ENCODE assay signal across 19 cellular contexts in the genomic region with DNA sequence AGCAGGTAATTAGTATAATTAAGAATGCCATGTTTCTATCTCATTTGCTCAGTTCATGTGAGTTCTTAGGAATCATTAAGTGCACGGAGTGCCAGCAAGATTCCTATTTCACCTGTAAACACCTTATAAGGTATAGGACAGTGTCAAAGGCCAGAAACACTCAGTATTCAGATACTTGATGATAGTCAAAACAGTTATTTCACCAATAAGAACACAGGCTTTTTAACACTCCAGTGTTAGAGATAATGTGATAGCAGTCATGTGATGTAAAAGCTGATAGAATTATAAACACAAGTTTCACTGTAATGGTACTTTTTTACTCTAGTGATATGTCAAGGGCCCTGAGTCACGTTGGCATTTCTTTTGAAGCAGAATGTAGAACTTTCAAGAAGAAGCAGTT. TPM values are rescaled to one million over a fixed set of nuclear protein-coding genes. Genes with fewer than 3 reads are reported as not detected.
DNase-seq lines count a peak whose midpoint lies in the region; ATAC-seq, FAIRE-seq and TF ChIP-seq lines count a peak whose summit lies in the region.
"Had no signal": no experiment of that assay in that cellular context is flagged by ENCODE, and none has a peak within 500 bp of the region (broad histone marks: within the 10 kb centered on the region; RNA-seq: fewer than 3 reads in every experiment).

A gene with protein sequence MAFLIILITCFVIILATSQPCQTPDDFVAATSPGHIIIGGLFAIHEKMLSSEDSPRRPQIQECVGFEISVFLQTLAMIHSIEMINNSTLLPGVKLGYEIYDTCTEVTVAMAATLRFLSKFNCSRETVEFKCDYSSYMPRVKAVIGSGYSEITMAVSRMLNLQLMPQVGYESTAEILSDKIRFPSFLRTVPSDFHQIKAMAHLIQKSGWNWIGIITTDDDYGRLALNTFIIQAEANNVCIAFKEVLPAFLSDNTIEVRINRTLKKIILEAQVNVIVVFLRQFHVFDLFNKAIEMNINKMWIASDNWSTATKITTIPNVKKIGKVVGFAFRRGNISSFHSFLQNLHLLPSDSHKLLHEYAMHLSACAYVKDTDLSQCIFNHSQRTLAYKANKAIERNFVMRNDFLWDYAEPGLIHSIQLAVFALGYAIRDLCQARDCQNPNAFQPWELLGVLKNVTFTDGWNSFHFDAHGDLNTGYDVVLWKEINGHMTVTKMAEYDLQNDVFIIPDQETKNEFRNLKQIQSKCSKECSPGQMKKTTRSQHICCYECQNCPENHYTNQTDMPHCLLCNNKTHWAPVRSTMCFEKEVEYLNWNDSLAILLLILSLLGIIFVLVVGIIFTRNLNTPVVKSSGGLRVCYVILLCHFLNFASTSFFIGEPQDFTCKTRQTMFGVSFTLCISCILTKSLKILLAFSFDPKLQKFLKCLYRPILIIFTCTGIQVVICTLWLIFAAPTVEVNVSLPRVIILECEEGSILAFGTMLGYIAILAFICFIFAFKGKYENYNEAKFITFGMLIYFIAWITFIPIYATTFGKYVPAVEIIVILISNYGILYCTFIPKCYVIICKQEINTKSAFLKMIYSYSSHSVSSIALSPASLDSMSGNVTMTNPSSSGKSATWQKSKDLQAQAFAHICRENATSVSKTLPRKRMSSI (minus strand): TSS at position 101 of the 400 bp plus-strand sequence. CDS start 70 bp downstream, at position 31.

- H3K4me1 ChIP-seq in H9 (ENCODE audit: insufficient read depth, low read length) = no peaks in the 10 kb centered on the region
- peaks cover 19% of the 10 kb centered on the region; the same call in 1 of the 2 replicates for H3K4me1 ChIP-seq in HUES6 (ENCODE audit: control insufficient read depth, insufficient read depth, low read length)
- H3K4me1 ChIP-seq in H1 (replicated peaks in 1 of 4; ENCODE audit: control insufficient read depth in 3 of 4, insufficient read depth in 4 of 4, low read length in 3 of 4) = peaks cover 0 to 4% (median 1%) of the 10 kb centered on the region in 4 experiments; a peak in 1 of 7 replicates
- no peaks in the 10 kb centered on the region for H3K4me1 ChIP-seq in spleen
- H3K4me1 ChIP-seq: A549, BE2C had no signal

- H3T11ph ChIP-seq in H9 (ENCODE audit: low read length) = no peak within 1 kb of the TSS

- H2AK5ac ChIP-seq in H9 (ENCODE audit: insufficient read length, low read length) (no peak within 1 kb of the TSS), H1 (ENCODE audit: low read depth, low read length) (no peak within 1 kb of the TSS)

- H3K4ac ChIP-seq in H9 (ENCODE audit: low read depth, low read length) (no peak within 1 kb of the TSS), H1 (replicated peaks; ENCODE audit: insufficient read length, low read depth, low read length) (no peak within 1 kb of the TSS)

- H2BK20ac ChIP-seq in H9 (ENCODE audit: low read depth, low read length, poor library complexity, severe bottlenecking) (no peak within 1 kb of the TSS), H1 (ENCODE audit: low read length) (0 out of 2 replicates have a peak within 1 kb of the TSS, but pooled peaks have one; percentile 9)

- H3K4me2 ChIP-seq in H9 (ENCODE audit: insufficient read depth, insufficient read length, low read length) (peak within 1 kb of the TSS; percentile 16), H1 (ENCODE audit: insufficient read depth in 1 of 2, low read depth in 2 of 2, low read length in 2 of 2) (peak within 1 kb of the TSS; percentile 40 to 46; a peak in 3 of 4 replicates)
- H3K4me2 ChIP-seq: A549 had no signal

- CTCF ChIA-PET in H1 (lab: Charles Lee; ENCODE audit: partially characterized antibody) = interaction anchor here (0.7 kb wide), 1 partner anchor 136 kb away, joined by 3 read pairs; no protein-coding TSS in a partner anchor
- CTCF ChIA-PET in activated naive CD4-positive, alpha-beta T cell treated with anti-CD3 and anti-CD28 coated beads for 36 hours (lab: Charles Lee) = interaction anchor here (0.6 kb wide), 1 partner anchor 126 kb away, joined by 3 read pairs; no protein-coding TSS in a partner anchor

- no CpG with 5 or more reads among the region's 2 CpGs for WGBS in H9 (ENCODE audit: extremely low coverage, insufficient read length, low lambda C conversion rate)
- 78% methylated on average over 2 of the region's 2 CpGs; no CpG with 5 or more reads in 1 of the 2 experiments for WGBS in H1 (ENCODE audit: extremely low coverage in 1 of 2, insufficient coverage in 1 of 2, insufficient read length in 1 of 2, insufficient replicate concordance in 2 of 2, low coverage in 1 of 2, low lambda C conversion rate in 2 of 2, missing lambda C conversion rate in 1 of 2), 2 experiments
- WGBS in spleen, 5 donors = 64 to 78% (median 71%) methylated on average over 2 of the region's 2 CpGs

- H3K27me3 ChIP-seq in H9 (ENCODE audit: insufficient read depth, low read length) = no peaks in the 10 kb centered on the region
- H3K27me3 ChIP-seq in HUES6 (ENCODE audit: control insufficient read depth, insufficient read depth, low read length) = no peaks in the 10 kb centered on the region
- no peaks in the 10 kb centered on the region for H3K27me3 ChIP-seq in H1 (replicated peaks in 1 of 4; ENCODE audit: control insufficient read depth in 3 of 4, extremely low read depth in 1 of 4, insufficient read depth in 3 of 4, low read length in 3 of 4)
- H3K27me3 ChIP-seq in spleen (replicated peaks in 1 of 7) = no peaks in the 10 kb centered on the region
- H3K27me3 ChIP-seq: BE2C had no signal

- H3K9me3 ChIP-seq in H9 (ENCODE audit: control insufficient read depth, low read depth, low read length) (no peaks in the 10 kb centered on the region), HUES6 (ENCODE audit: control insufficient read depth, insufficient read depth, low read depth, low read length) (peaks cover 2% of the 10 kb centered on the region; the same call in 1 of the 2 replicates), H1 (ENCODE audit: insufficient read depth in 2 of 2, low read depth in 1 of 2, low read length in 1 of 2) (no peaks in the 10 kb centered on the region), spleen (peaks cover 0 to 7% (median under 1%) of the 10 kb centered on the region in 8 donors)
- H3K9me3 ChIP-seq: A549, BE2C had no signal

- H3K23ac ChIP-seq in H9 (ENCODE audit: insufficient read length, low read depth, low read length) = no peak within 1 kb of the TSS
- H3K23ac ChIP-seq in H1 (ENCODE audit: insufficient read length) = no peak within 1 kb of the TSS

- intact Hi-C loops in activated naive CD4-positive, alpha-beta T cell treated with anti-CD3 and anti-CD28 coated beads for 36 hours (cut with micrococcal nuclease) = no loop called here
- intact Hi-C loops in spleen (cut with DNase I; ENCODE audit: low total_unique reads) = no loop called here

- H3K23me2 ChIP-seq in H9 (ENCODE audit: insufficient read length, low read depth, low read length, poor library complexity, severe bottlenecking) (no peaks in the 10 kb centered on the region), H1 (ENCODE audit: low read depth, low read length) (no peaks in the 10 kb centered on the region; the same call in 1 of the 2 replicates)

- no peak for FAIRE-seq in H1 (lab: Jason Lieb, UNC)
- FAIRE-seq: A549, GM12891, GM19239, H54 had no signal

- no peaks in the 10 kb centered on the region for H3K27me3 Mint-ChIP-seq in H9 (ENCODE audit: low read depth)
- H3K27me3 Mint-ChIP-seq in mesothelial cell of epicardium (ENCODE audit: low read depth) = no peaks in the 10 kb centered on the region
- H3K27me3 Mint-ChIP-seq in activated naive CD4-positive, alpha-beta T cell treated with anti-CD3 and anti-CD28 coated beads for 36 hours (ENCODE audit: low read depth) = no peaks in the 10 kb centered on the region

- H3K27ac ChIP-seq in H9 (ENCODE audit: insufficient read length, low read depth, low read length) (peak within 1 kb of the TSS; percentile 26), HUES6 (ENCODE audit: low read depth, low read length) (peak within 1 kb of the TSS; percentile 51; the same call in 1 of the 2 replicates), H1 (ENCODE audit: low read depth, low read length) (no peak within 1 kb of the TSS), spleen (no peak within 1 kb of the TSS)
- H3K27ac ChIP-seq: A549, C4-2B had no signal

- H3K9ac ChIP-seq in H9 (ENCODE audit: extremely low read depth, insufficient read length, low read length) (no peak within 1 kb of the TSS), HUES6 (ENCODE audit: low read length) (no peak within 1 kb of the TSS), H1 (replicated peaks in 1 of 4; ENCODE audit: extremely low read depth in 1 of 4, low read depth in 3 of 4, low read length in 3 of 4) (no peak within 1 kb of the TSS)

- DNase-seq in H9 = no peak
- no peak for DNase-seq in H1 (ENCODE audit: low read depth in 1 of 2, low spot score in 2 of 2)
- DNase-seq in mesothelial cell of epicardium (ENCODE audit: low spot score in 2 of 2, unreplicated experiment in 2 of 2) = no peak
- DNase-seq in activated naive CD4-positive, alpha-beta T cell treated with anti-CD3 and anti-CD28 coated beads for 36 hours = no peak
- no peak for DNase-seq in stimulated activated effector memory CD8-positive, alpha-beta T cell treated with anti-CD3 and anti-CD28 coated beads, Interleukin-12 subunit alpha, Interleukin-12 subunit beta, amount 100 ng/mL, for 72 hours (ENCODE audit: low spot score in 2 of 2)
- DNase-seq in spleen = no peak
- DNase-seq: BE2C; CD4-positive, alpha-beta memory T cell; DMS79; KBM-7 had no signal

- H3K36me3 Mint-ChIP-seq in H9 (ENCODE audit: insufficient read depth in 1 of 3, low read depth in 3 of 3) (0 out of 7 replicates have a peak, but pooled peaks cover 0 to 5% (median 2%) of the 10 kb centered on the region in 3 experiments), mesothelial cell of epicardium (peaks cover 3% of the 10 kb centered on the region)
- no peaks in the 10 kb centered on the region for H3K36me3 Mint-ChIP-seq in activated naive CD4-positive, alpha-beta T cell treated with anti-CD3 and anti-CD28 coated beads for 36 hours (ENCODE audit: low read depth)
- no peaks in the 10 kb centered on the region for H3K36me3 Mint-ChIP-seq in stimulated activated effector memory CD8-positive, alpha-beta T cell treated with anti-CD3 and anti-CD28 coated beads, Interleukin-12 subunit alpha, Interleukin-12 subunit beta, amount 100 ng/mL, for 72 hours
- H3K36me3 Mint-ChIP-seq: CD4-positive, alpha-beta memory T cell had no signal

- H3K36me3 ChIP-seq in HUES6 (ENCODE audit: control insufficient read depth, insufficient read depth, low read length) = no peaks in the 10 kb centered on the region
- H3K36me3 ChIP-seq in H1 (ENCODE audit: control insufficient read depth in 2 of 4, insufficient read depth in 4 of 4, low read length in 3 of 4) = no peaks in the 10 kb centered on the region
- no peaks in the 10 kb centered on the region for H3K36me3 ChIP-seq in spleen
- H3K36me3 ChIP-seq: BE2C had no signal

- H3K27ac Mint-ChIP-seq in H9 (peak within 1 kb of the TSS; percentile 65 to 81 (median 80); a peak in 6 of 7 replicates), mesothelial cell of epicardium (peak within 1 kb of the TSS; percentile 71)
- H3K27ac Mint-ChIP-seq in activated naive CD4-positive, alpha-beta T cell treated with anti-CD3 and anti-CD28 coated beads for 36 hours = no peak within 1 kb of the TSS
- no peak within 1 kb of the TSS for H3K27ac Mint-ChIP-seq in stimulated activated effector memory CD8-positive, alpha-beta T cell treated with anti-CD3 and anti-CD28 coated beads, Interleukin-12 subunit alpha, Interleukin-12 subunit beta, amount 100 ng/mL, for 72 hours
- H3K27ac Mint-ChIP-seq: CD4-positive, alpha-beta memory T cell had no signal

- H3K18ac ChIP-seq in H9 (ENCODE audit: insufficient read length, low read depth, low read length) (no peak within 1 kb of the TSS), H1 (ENCODE audit: extremely low read depth, low read length) (no peak within 1 kb of the TSS)

- H4K91ac ChIP-seq in H9 (ENCODE audit: insufficient read length, low read depth, low read length) = no peak within 1 kb of the TSS
- no peak within 1 kb of the TSS for H4K91ac ChIP-seq in H1 (replicated peaks; ENCODE audit: insufficient read length, low read length)

- peaks cover 13% of the 10 kb centered on the region in 2 experiments for H3K4me1 Mint-ChIP-seq in H9
- H3K4me1 Mint-ChIP-seq in mesothelial cell of epicardium = peaks cover 42% of the 10 kb centered on the region
- H3K4me1 Mint-ChIP-seq in activated naive CD4-positive, alpha-beta T cell treated with anti-CD3 and anti-CD28 coated beads for 36 hours (ENCODE audit: low read depth) = no peaks in the 10 kb centered on the region
- no peaks in the 10 kb centered on the region for H3K4me1 Mint-ChIP-seq in stimulated activated effector memory CD8-positive, alpha-beta T cell treated with anti-CD3 and anti-CD28 coated beads, Interleukin-12 subunit alpha, Interleukin-12 subunit beta, amount 100 ng/mL, for 72 hours
- H3K4me1 Mint-ChIP-seq: CD4-positive, alpha-beta memory T cell had no signal

- no peak within 1 kb of the TSS for H2BK5ac ChIP-seq in H9 (ENCODE audit: insufficient read length, low read length)
- H2BK5ac ChIP-seq in H1 (ENCODE audit: low read depth, low read length) = no peak within 1 kb of the TSS

- ATAC-seq in stimulated activated effector memory CD8-positive, alpha-beta T cell treated with anti-CD3 and anti-CD28 coated beads, Interleukin-12 subunit alpha, Interleukin-12 subunit beta, amount 100 ng/mL, for 72 hours = no peak
- ATAC-seq: A549 had no signal

- H4K5ac ChIP-seq in H9 (ENCODE audit: insufficient read length, low read depth, low read length) (no peak within 1 kb of the TSS), H1 (ENCODE audit: insufficient read length, low read depth, low read length) (no peak within 1 kb of the TSS)

- no peaks in the 10 kb centered on the region for H3K79me1 ChIP-seq in H9 (ENCODE audit: insufficient read depth, low read depth, low read length, poor library complexity, severe bottlenecking)
- no peaks in the 10 kb centered on the region for H3K79me1 ChIP-seq in H1 (ENCODE audit: low read depth, low read length)

- H3K4me3 ChIP-seq in HUES6 (ENCODE audit: low read depth, low read length) (no peak within 1 kb of the TSS), H1 (ENCODE audit: extremely low read depth in 1 of 4, insufficient read depth in 2 of 4, low read depth in 3 of 4, low read length in 4 of 4) (peak within 1 kb of the TSS in 1 of 4 experiments; percentile 17; a peak in 1 of 8 replicates), spleen (no peak within 1 kb of the TSS)
- H3K4me3 ChIP-seq: A549 had no signal

- no peak within 1 kb of the TSS for H2AFZ ChIP-seq in H9 (ENCODE audit: low read length)
- no peak within 1 kb of the TSS; the same call in 1 of the 2 replicates for H2AFZ ChIP-seq in H1 (ENCODE audit: low read length)

- no peak within 1 kb of the TSS for H2BK15ac ChIP-seq in H9 (ENCODE audit: low read depth, low read length)
- H2BK15ac ChIP-seq in H1 (ENCODE audit: low read length) = no peak within 1 kb of the TSS

- peaks cover under 1 to 7% of the 10 kb centered on the region in 2 experiments; a peak in 3 of 5 replicates for H3K9me3 Mint-ChIP-seq in H9
- peaks cover 28% of the 10 kb centered on the region for H3K9me3 Mint-ChIP-seq in mesothelial cell of epicardium
- peaks cover under 1% of the 10 kb centered on the region for H3K9me3 Mint-ChIP-seq in activated naive CD4-positive, alpha-beta T cell treated with anti-CD3 and anti-CD28 coated beads for 36 hours
- peaks cover 5% of the 10 kb centered on the region for H3K9me3 Mint-ChIP-seq in stimulated activated effector memory CD8-positive, alpha-beta T cell treated with anti-CD3 and anti-CD28 coated beads, Interleukin-12 subunit alpha, Interleukin-12 subunit beta, amount 100 ng/mL, for 72 hours

- TF ChIP-seq RAD21 in H1 (IDR thresholded peaks at IDR 0.05 in 1 of 2, conservative IDR thresholded peaks at IDR 0.05 in 1 of 2; ENCODE audit: low read depth in 2 of 2, low read length in 2 of 2) = no peak

- H3K56ac ChIP-seq in H9 (ENCODE audit: insufficient read length, low read depth, low read length) = no peak within 1 kb of the TSS
- no peak within 1 kb of the TSS for H3K56ac ChIP-seq in H1 (replicated peaks; ENCODE audit: insufficient read length, low read depth, low read length)

- POLR2A ChIA-PET in H1 (lab: Charles Lee; ENCODE audit: partially characterized antibody) = no interaction called here

- TF ChIP-seq POLR2A in H1 (IDR thresholded peaks at IDR 0.05; ENCODE audit: control extremely low read depth in 1 of 2, low read depth in 2 of 2, low read length in 2 of 2) = no peak
- no peak for TF ChIP-seq POLR2A in spleen (IDR thresholded peaks at IDR 0.05)

- H4K8ac ChIP-seq in H9 (replicated peaks; ENCODE audit: insufficient read length, low read depth, low read length) (no peak within 1 kb of the TSS), H1 (ENCODE audit: extremely low read depth, insufficient read depth, low read length) (no peak within 1 kb of the TSS)

- no peak for TF ChIP-seq CTCF in H9 (conservative IDR thresholded peaks at IDR 0.05)
- TF ChIP-seq CTCF in H1 (IDR thresholded peaks at IDR 0.05; ENCODE audit: control extremely low read depth in 1 of 3, insufficient read depth in 1 of 3, low read depth in 1 of 3, low read length in 3 of 3) = no peak
- TF ChIP-seq CTCF in mesothelial cell of epicardium (IDR thresholded peaks at IDR 0.05; ENCODE audit: unreplicated experiment) = no peak
- no peak for TF ChIP-seq CTCF in spleen (IDR thresholded peaks at IDR 0.05 in 8 of 11, conservative IDR thresholded peaks at IDR 0.05 in 3 of 11)

- H4K20me1 ChIP-seq in H9 (ENCODE audit: control insufficient read depth, insufficient read depth, insufficient read length) = no peaks in the 10 kb centered on the region
- no peaks in the 10 kb centered on the region for H4K20me1 ChIP-seq in H1 (replicated peaks in 1 of 2; ENCODE audit: control insufficient read depth in 1 of 2, insufficient read depth in 2 of 2, low read length in 2 of 2)

- H3K4me3 Mint-ChIP-seq in H9 = 0 out of 5 replicates have a peak within 1 kb of the TSS, but pooled peaks of 1 of the 2 experiments have one; percentile 31
- H3K4me3 Mint-ChIP-seq in mesothelial cell of epicardium = no peak within 1 kb of the TSS
- H3K4me3 Mint-ChIP-seq in activated naive CD4-positive, alpha-beta T cell treated with anti-CD3 and anti-CD28 coated beads for 36 hours = no peak within 1 kb of the TSS
- H3K4me3 Mint-ChIP-seq in stimulated activated effector memory CD8-positive, alpha-beta T cell treated with anti-CD3 and anti-CD28 coated beads, Interleukin-12 subunit alpha, Interleukin-12 subunit beta, amount 100 ng/mL, for 72 hours = no peak within 1 kb of the TSS
- H3K4me3 Mint-ChIP-seq: CD4-positive, alpha-beta memory T cell had no signal

- no peak for TF ChIP-seq EP300 in H1 (IDR thresholded peaks at IDR 0.05; ENCODE audit: borderline replicate concordance in 1 of 2, low read depth in 2 of 2, low read length in 2 of 2)

- no peaks in the 10 kb centered on the region for H3K79me2 ChIP-seq in H9 (ENCODE audit: insufficient read depth, low read length)
- no peaks in the 10 kb centered on the region for H3K79me2 ChIP-seq in H1 (ENCODE audit: control insufficient read depth in 1 of 2, insufficient read depth in 2 of 2, low read length in 2 of 2)

- no peak within 1 kb of the TSS for H2BK120ac ChIP-seq in H9 (ENCODE audit: low read depth, low read length, poor library complexity, severe bottlenecking)
- H2BK120ac ChIP-seq in H1 (replicated peaks; ENCODE audit: low read depth, low read length) = no peak within 1 kb of the TSS

- H2BK12ac ChIP-seq in H9 (ENCODE audit: insufficient read length, low read depth, low read length) = no peak within 1 kb of the TSS
- H2BK12ac ChIP-seq in H1 (ENCODE audit: low read depth, low read length) = no peak within 1 kb of the TSS

- H3K14ac ChIP-seq in H9 (ENCODE audit: insufficient read depth, low read length) = no peak within 1 kb of the TSS
- no peak within 1 kb of the TSS for H3K14ac ChIP-seq in H1 (ENCODE audit: insufficient read length)

RNA-seq across cellular contexts. Expression of the gene that starts here (rescaled TPM):
- total RNA-seq in H9 (2021) (not detected in 2 replicates), mesothelial cell of epicardium (0.18 to 0.40 TPM (median 0.32 TPM) in 3 replicates), spleen (not detected)
- 0.22 TPM in 1 of 2 replicates, not detected in the other for total RNA-seq in H1 (2021; fragmentation: NEBNext Ultra II Directional; extraction: Animal tissue kit (Norgen Biotek cat#: 25700))
- polyA plus RNA-seq in H1 (2011; rRNA removed) (0.06 and 0.09 TPM in 2 replicates), spleen (not detected)
- polyA plus RNA-seq in H1 (2011; cell fraction: cytosol; rRNA removed) = 0.08 TPM
- polyA plus RNA-seq in H1 (2011; cell fraction: nucleus; rRNA removed) = 0.04 TPM
- polyA plus RNA-seq in H1 (2012, experiment 1 of 2) = 0.11 TPM in 1 of 4 replicates, not detected in the others
- 0.08 TPM for polyA plus RNA-seq in H1 (2012, experiment 2 of 2)
- polyA plus RNA-seq in H1 (2013, experiment 1 of 2) = 0.20 TPM
- 0.18 TPM for polyA plus RNA-seq in H1 (2013, experiment 2 of 2)
- polyA minus RNA-seq in H1 (2011; rRNA and poly(A)+ RNA removed) = not detected in 2 replicates
- polyA minus RNA-seq in H1 (2011; cell fraction: cytosol; rRNA and poly(A)+ RNA removed) = not detected
- polyA minus RNA-seq in H1 (2011; cell fraction: nucleus; rRNA and poly(A)+ RNA removed) = not detected
- not detected for total RNA-seq in activated naive CD4-positive, alpha-beta T cell treated with anti-CD3 and anti-CD28 coated beads for 36 hours
- total RNA-seq: CD4-positive, alpha-beta memory T cell; G401; HT1080 had no signal
- polyA plus RNA-seq: A549; AG04450; CD4-positive, alpha-beta memory T cell had no signal

Comparison
In these comparisons a context has a peak if more than half of its experiments do, and no peak if none do; other contexts are left out.
1. H3K27ac ChIP-seq: peak in H9 (single experiment) and HUES6 (single experiment); none in H1 (single experiment) and spleen (0 of 8).
2. H3K27ac Mint-ChIP-seq: peak in H9 (3 of 3) and mesothelial cell of epicardium (single experiment); none in activated naive CD4-positive, alpha-beta T cell treated with anti-CD3 and anti-CD28 coated beads for 36 hours (single experiment) and stimulated activated effector memory CD8-positive, alpha-beta T cell treated with anti-CD3 and anti-CD28 coated beads, Interleukin-12 subunit alpha, Interleukin-12 subunit beta, amount 100 ng/mL, for 72 hours (single experiment).